ENCODE assay signal across 20 cellular contexts in genomic region chr6:121106962-121107361, GRCh38.
DNase-seq lines count a peak whose midpoint lies in the region; ATAC-seq, FAIRE-seq and TF ChIP-seq lines count a peak whose summit lies in the region.
"Had no signal": no experiment of that assay in that cellular context is flagged by ENCODE, and none has a peak within 500 bp of the region (broad histone marks: within the 10 kb centered on the region; RNA-seq: fewer than 3 reads in every experiment).

No MANE protein-coding gene starts in this region.

- H3K4me1 ChIP-seq in SK-N-SH (ENCODE audit: control insufficient read depth in 1 of 2, insufficient read depth in 2 of 2, low read depth in 1 of 2, low read length in 1 of 2): no peaks in the 10 kb centered on the region
- H3K4me1 ChIP-seq in kidney (ENCODE audit: control insufficient read depth in 1 of 2, insufficient read depth in 1 of 2, low read depth in 1 of 2, low read length in 2 of 2): no peaks in the 10 kb centered on the region
- H3K4me1 ChIP-seq: A549; BLaER1 treated with 17β-estradiol and CSF1 and Interleukin-3, amounts not matched to agents 10 nM and 100 nM; Caco-2 had no signal

- ATAC-seq in SK-N-SH treated with all-trans-retinoic acid at 6 μM for 48 hours: no peak
- ATAC-seq: A549; CD8-positive, alpha-beta T cell; GM12878 had no signal

- no peak for TF ChIP-seq EP300 in SK-N-SH (IDR thresholded peaks at IDR 0.05; ENCODE audit: borderline replicate concordance in 1 of 2, low read depth in 1 of 2, low read length in 1 of 2)

- no peaks in the 10 kb centered on the region; the same call in 1 of the 2 replicates for H3K79me2 ChIP-seq in SK-N-SH (ENCODE audit: insufficient read depth)

- no peaks in the 10 kb centered on the region for H3K27me3 ChIP-seq in SK-N-SH (ENCODE audit: insufficient read depth)
- H3K27me3 ChIP-seq: BLaER1 treated with 17β-estradiol and CSF1 and Interleukin-3, amounts not matched to agents 10 nM and 100 nM had no signal

- H3K9ac ChIP-seq in SK-N-SH: no peak overlapping the region
- no peak overlapping the region for H3K9ac ChIP-seq in kidney (ENCODE audit: low read length in 2 of 2)
- H3K9ac ChIP-seq: BLaER1 treated with 17β-estradiol and CSF1 and Interleukin-3, amounts not matched to agents 10 nM and 100 nM had no signal

- TF ChIP-seq CTCF in SK-N-SH (IDR thresholded peaks at IDR 0.05): no peak
- no peak for TF ChIP-seq CTCF in kidney (IDR thresholded peaks at IDR 0.05; ENCODE audit: borderline replicate concordance, extremely low read depth, insufficient read depth)

- no peaks in the 10 kb centered on the region for H3K9me3 ChIP-seq in SK-N-SH
- H3K9me3 ChIP-seq in kidney (ENCODE audit: control insufficient read depth in 1 of 2, low read length in 2 of 2): no peaks in the 10 kb centered on the region
- H3K9me3 ChIP-seq: A549, Caco-2 had no signal

- POLR2A ChIA-PET in SK-N-SH (lab: Yijun Ruan, JAX): no interaction called here

- no peaks in the 10 kb centered on the region for H4K20me1 ChIP-seq in SK-N-SH (ENCODE audit: insufficient read depth)
- H4K20me1 ChIP-seq: BLaER1 treated with 17β-estradiol and CSF1 and Interleukin-3, amounts not matched to agents 10 nM and 100 nM had no signal

- H3K4me3 ChIP-seq in SK-N-SH (ENCODE audit: low read depth in 2 of 2, low read length in 1 of 2) (no peak overlapping the region), kidney (ENCODE audit: low read length in 2 of 2) (no peak overlapping the region)
- H3K4me3 ChIP-seq: A549; BLaER1 treated with 17β-estradiol and CSF1 and Interleukin-3, amounts not matched to agents 10 nM and 100 nM; GM12878 had no signal

- DNase-seq in SK-N-SH: no peak
- DNase-seq in kidney: no peak
- no peak for DNase-seq in kidney tubule cell (ENCODE audit: low spot score)
- no peak for DNase-seq in NCI-H446 treated with DMSO at 0.1 percent for 48 hours (lab: John Stamatoyannopoulos, UW)
- DNase-seq: AML-193; Caco-2; Calu3; CD4-positive, alpha-beta T cell; CD8-positive, alpha-beta T cell; DMS79 treated with DMSO at 0.1 percent for 48 hours; GDM1 had no signal

- peak; percentile 72 for FAIRE-seq in kidney (lab: Jason Lieb, UNC)
- FAIRE-seq: A549, D721Med, GM12878, GM12892, GM18507 had no signal

- H3K27ac ChIP-seq in SK-N-SH (ENCODE audit: low read depth in 2 of 2, low read length in 1 of 2) (no peak overlapping the region), kidney (ENCODE audit: low read depth in 2 of 2, low read length in 2 of 2) (no peak overlapping the region)
- H3K27ac ChIP-seq: 22Rv1; A549; BLaER1 treated with 17β-estradiol and CSF1 and Interleukin-3, amounts not matched to agents 10 nM and 100 nM; C4-2B had no signal

- no peaks in the 10 kb centered on the region for H3K36me3 ChIP-seq in SK-N-SH (replicated peaks in 1 of 2; ENCODE audit: control insufficient read depth in 1 of 2, insufficient read depth in 2 of 2, low read length in 1 of 2)
- no peaks in the 10 kb centered on the region for H3K36me3 ChIP-seq in kidney (ENCODE audit: control insufficient read depth in 1 of 2, insufficient read depth in 2 of 2, low read length in 2 of 2)
- H3K36me3 ChIP-seq: BLaER1 treated with 17β-estradiol and CSF1 and Interleukin-3, amounts not matched to agents 10 nM and 100 nM had no signal

- no peak overlapping the region for H3K4me2 ChIP-seq in SK-N-SH
- H3K4me2 ChIP-seq: A549; BLaER1 treated with 17β-estradiol and CSF1 and Interleukin-3, amounts not matched to agents 10 nM and 100 nM had no signal

- no peak for TF ChIP-seq RAD21 in SK-N-SH (IDR thresholded peaks at IDR 0.05; ENCODE audit: low read length)

- H3F3A ChIP-seq in SK-N-SH (replicated peaks; ENCODE audit: insufficient read depth): no peaks in the 10 kb centered on the region

- CTCF ChIA-PET in SK-N-SH (lab: Yijun Ruan, JAX): no interaction called here

- intact Hi-C loops in kidney (cut with DNase I): no loop called here

- H2AFZ ChIP-seq in SK-N-SH (ENCODE audit: low read depth): no peak overlapping the region

- WGBS in SK-N-SH (ENCODE audit: low lambda C conversion rate): 76% methylated on average over 1 of the region's 1 CpG

- H3K9me2 ChIP-seq in SK-N-SH: no peaks in the 10 kb centered on the region

TF ChIP-seq in SK-N-SH treated with all-trans-retinoic acid at 6 μM for 48 hours, 23 proteins besides CTCF, POLR2A, EP300 and RAD21:
- no peak for TF ChIP-seq GLIS3 (CRISPR knock-in tag; IDR thresholded peaks at IDR 0.05)
- TF ChIP-seq PATZ1 (CRISPR knock-in tag; IDR thresholded peaks at IDR 0.05; ENCODE audit: borderline replicate concordance): no peak
- peak; percentile 92 for TF ChIP-seq ISL1 (CRISPR knock-in tag; IDR thresholded peaks at IDR 0.05)
- no peak for TF ChIP-seq RARB (CRISPR knock-in tag; IDR thresholded peaks at IDR 0.05)
- TF ChIP-seq CSDC2 (CRISPR knock-in tag; IDR thresholded peaks at IDR 0.05): no peak
- TF ChIP-seq ZFP3 (CRISPR knock-in tag; IDR thresholded peaks at IDR 0.05): no peak
- no peak for TF ChIP-seq PPARA (CRISPR knock-in tag; IDR thresholded peaks at IDR 0.05; ENCODE audit: borderline replicate concordance)
- TF ChIP-seq CREB5 (CRISPR knock-in tag; IDR thresholded peaks at IDR 0.05; ENCODE audit: low read depth): no peak

TF ChIP-seq in SK-N-SH, 30 proteins besides CTCF, POLR2A, EP300 and RAD21:
- TF ChIP-seq RFX5 (IDR thresholded peaks at IDR 0.05; ENCODE audit: low read length): no peak
- no peak for TF ChIP-seq NFIC (IDR thresholded peaks at IDR 0.05; ENCODE audit: borderline replicate concordance)
- TF ChIP-seq USF2 (IDR thresholded peaks at IDR 0.05; ENCODE audit: borderline replicate concordance, low read depth, low read length): no peak
- TF ChIP-seq GABPA (IDR thresholded peaks at IDR 0.05; ENCODE audit: low read depth): no peak
- no peak for TF ChIP-seq MAX (IDR thresholded peaks at IDR 0.05; ENCODE audit: low read depth)
- TF ChIP-seq IRF3 (IDR thresholded peaks at IDR 0.05; ENCODE audit: low read depth, low read length): no peak
- no peak for TF ChIP-seq YY1 (IDR thresholded peaks at IDR 0.05; ENCODE audit: low read depth)
- TF ChIP-seq RXRA (IDR thresholded peaks at IDR 0.05; ENCODE audit: borderline replicate concordance, low read depth): no peak
- TF ChIP-seq TEAD4 (IDR thresholded peaks at IDR 0.05; ENCODE audit: borderline replicate concordance, insufficient read depth): no peak
- TF ChIP-seq ZBTB33 (IDR thresholded peaks at IDR 0.05; ENCODE audit: borderline replicate concordance, low read depth): no peak
- TF ChIP-seq JUND (IDR thresholded peaks at IDR 0.05): no peak
- TF ChIP-seq FOXJ3 (CRISPR knock-in tag; IDR thresholded peaks at IDR 0.05): no peak
- no peak for TF ChIP-seq FOSL2 (IDR thresholded peaks at IDR 0.05; ENCODE audit: borderline replicate concordance, low read depth)
- TF ChIP-seq EZH2phosphoT487 (IDR thresholded peaks at IDR 0.05; ENCODE audit: borderline replicate concordance, low read depth): no peak
- TF ChIP-seq TAF1 (IDR thresholded peaks at IDR 0.05; ENCODE audit: borderline replicate concordance, low read depth, low read length): no peak
- TF ChIP-seq TCF12 (IDR thresholded peaks at IDR 0.05): no peak
- no peak for TF ChIP-seq POLR2AphosphoS5 (IDR thresholded peaks at IDR 0.05; ENCODE audit: low read depth, low read length)
TF ChIP-seq in SK-N-SH: peak in this region for 0.
